35 cellular contexts compared by ENCODE assay signal in genomic region chr10:24589265-24589664, GRCh38.
"Had no signal": no experiment of that assay in that cellular context is flagged by ENCODE, and none has a peak within 500 bp of the region (broad histone marks: within the 10 kb centered on the region; RNA-seq: fewer than 3 reads in every experiment).

No MANE protein-coding gene starts in this region.

- DNase-seq: activated CD4-positive, alpha-beta memory T cell treated with anti-CD3 and anti-CD28 coated beads, Interleukin-2, amount 10 ng/mL, durations not matched to agents 7 days and 5 days; activated CD4-positive, alpha-beta T cell treated with anti-CD3 and anti-CD28 coated beads for 1 hour; activated CD4-positive, alpha-beta T cell treated with anti-CD3 and anti-CD28 coated beads for 48 hours; activated CD4-positive, CD25-positive, alpha-beta regulatory T cell; activated CD8-positive, alpha-beta memory T cell treated with anti-CD3 and anti-CD28 coated beads for 24 hours; activated CD8-positive, alpha-beta memory T cell treated with anti-CD3 and anti-CD28 coated beads, Interleukin-2, amount 10 ng/mL, durations not matched to agents 7 days and 5 days; activated CD8-positive, alpha-beta memory T cell treated with anti-CD3 and anti-CD28 coated beads, Interleukin-2, amount 50 U/mL, for 48 hours; activated effector memory CD4-positive, alpha-beta T cell treated with Interleukin-2 at 50 U/mL for 16 hours; activated naive CD4-positive, alpha-beta T cell treated with anti-CD3 and anti-CD28 coated beads, Interleukin-2, amount 10 ng/mL, durations not matched to agents 7 days and 5 days; activated naive CD8-positive, alpha-beta T cell treated with anti-CD3 and anti-CD28 coated beads, Interleukin-2, amount 50 U/mL, for 24 hours; activated T-cell treated with anti-CD3 and anti-CD28 coated beads, Interleukin-2, amount 50 U/mL, for 48 hours; aorta; brain microvascular endothelial cell; Kasumi-1; KG1; MG63; NCI-H1048; NCI-H1105 treated with DMSO at 0.1 percent for 48 hours; NCI-H1436; NCI-H1694; NCI-H1930; NCI-H2081 treated with DMSO at 0.1 percent for 48 hours; NCI-H510A; NCI-H526; NCI-H748 treated with DMSO at 0.1 percent for 48 hours; NK-92 treated with Interleukin-12 subunit alpha and Interleukin-12 subunit beta, amount 100 ng/mL, for 24 hours; PC-3; Peyer's patch; RPMI8226; SHP77 treated with DMSO at 0.1 percent for 48 hours; SK-N-SH; T-helper 2 cell; T1000; WERI-Rb-1 had no signal

- H3K27me3 ChIP-seq: brain microvascular endothelial cell, MG63, Peyer's patch, SJSA1 had no signal

- H3K4me3 ChIP-seq: MG63, Peyer's patch, SJSA1 had no signal

- H3K27ac ChIP-seq: brain microvascular endothelial cell, Peyer's patch, SJSA1, WERI-Rb-1 had no signal

- ATAC-seq: activated CD8-positive, alpha-beta memory T cell treated with anti-CD3 and anti-CD28 coated beads, Interleukin-2, amount 10 ng/mL, durations not matched to agents 7 days and 5 days; activated naive CD8-positive, alpha-beta T cell treated with anti-CD3 and anti-CD28 coated beads, Interleukin-2, amount 50 U/mL, for 24 hours; PC-3 had no signal
